In genomic region chr10:119079572-119080520, GRCh38 we compare ENCODE assay signal across 1 cellular context.
TF ChIP-seq lines count a peak whose summit lies in the region.

No MANE protein-coding gene starts in this region.

TF ChIP-seq in H1, 55 proteins besides CTCF, POLR2A, EP300 and RAD21:
- TF ChIP-seq SIX5 (IDR thresholded peaks at IDR 0.05; ENCODE audit: low read depth, low read length) = no peak
- TF ChIP-seq JUN (IDR thresholded peaks at IDR 0.05; ENCODE audit: low read depth, low read length) = no peak
- no peak for TF ChIP-seq RFX5 (IDR thresholded peaks at IDR 0.05; ENCODE audit: borderline replicate concordance, low read depth, low read length)
- no peak for TF ChIP-seq KDM5A (IDR thresholded peaks at IDR 0.05; ENCODE audit: low read length)
- no peak for TF ChIP-seq CREB1 (IDR thresholded peaks at IDR 0.05)
- TF ChIP-seq POLR2AphosphoS5 (IDR thresholded peaks at IDR 0.05; ENCODE audit: low read depth, low read length) = peak; percentile 47; the same call in 1 of the 2 replicates
- TF ChIP-seq BCL11A (IDR thresholded peaks at IDR 0.05; ENCODE audit: low read depth in 2 of 2, low read length in 2 of 2) = no peak
- peak; percentile 53; the same call in 1 of the 2 replicates for TF ChIP-seq TBP (IDR thresholded peaks at IDR 0.05; ENCODE audit: low read depth, low read length)
- TF ChIP-seq EZH2 (IDR thresholded peaks at IDR 0.05; ENCODE audit: low read depth, low read length, severe bottlenecking) = no peak
- no peak for TF ChIP-seq GTF2F1 (IDR thresholded peaks at IDR 0.05; ENCODE audit: borderline replicate concordance, low read depth, low read length)
- no peak for TF ChIP-seq SP2 (IDR thresholded peaks at IDR 0.05; ENCODE audit: low read length)
- peak in 1 of 2 experiments; percentile 34; a peak in 1 of 4 replicates for TF ChIP-seq SIN3A (conservative IDR thresholded peaks at IDR 0.05 in 1 of 2, IDR thresholded peaks at IDR 0.05 in 1 of 2; ENCODE audit: low read depth in 1 of 2, low read length in 2 of 2)
- TF ChIP-seq BRCA1 (IDR thresholded peaks at IDR 0.05; ENCODE audit: low read depth, low read length) = peak; percentile 28; the same call in 1 of the 2 replicates
- TF ChIP-seq YY1 (IDR thresholded peaks at IDR 0.05; ENCODE audit: low read depth, low read length) = peak; percentile 87
- TF ChIP-seq, protein P1, sequence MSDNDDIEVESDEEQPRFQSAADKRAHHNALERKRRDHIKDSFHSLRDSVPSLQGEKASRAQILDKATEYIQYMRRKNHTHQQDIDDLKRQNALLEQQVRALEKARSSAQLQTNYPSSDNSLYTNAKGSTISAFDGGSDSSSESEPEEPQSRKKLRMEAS (IDR thresholded peaks at IDR 0.05) = no peak
- TF ChIP-seq SP1 (IDR thresholded peaks at IDR 0.05; ENCODE audit: low read depth, low read length) = no peak
- no peak for TF ChIP-seq TEAD4 (IDR thresholded peaks at IDR 0.05; ENCODE audit: low read depth, low read length)
- no peak for TF ChIP-seq CBX8 (IDR thresholded peaks at IDR 0.05; ENCODE audit: borderline replicate concordance, low read depth, low read length)
- TF ChIP-seq HDAC6 (IDR thresholded peaks at IDR 0.05; ENCODE audit: low read depth, low read length) = no peak
- TF ChIP-seq KDM1A (IDR thresholded peaks at IDR 0.05; ENCODE audit: borderline replicate concordance, low read length) = no peak
- peak; percentile 51 for TF ChIP-seq CHD2 (IDR thresholded peaks at IDR 0.05; ENCODE audit: low read length)
- no peak for TF ChIP-seq KDM4A (IDR thresholded peaks at IDR 0.05; ENCODE audit: low read depth, low read length, severe bottlenecking)
- TF ChIP-seq JUND (IDR thresholded peaks at IDR 0.05; ENCODE audit: low read length) = no peak
- no peak for TF ChIP-seq SIRT6 (IDR thresholded peaks at IDR 0.05; ENCODE audit: low read length)
- TF ChIP-seq TAF7 (optimal IDR thresholded peaks at IDR 0.05; ENCODE audit: borderline replicate concordance, low read depth, low read length) = peak; percentile 18
- TF ChIP-seq CEBPB (IDR thresholded peaks at IDR 0.05; ENCODE audit: low read depth, low read length) = no peak
- no peak for TF ChIP-seq SRF (IDR thresholded peaks at IDR 0.05; ENCODE audit: low read depth, low read length)
- TF ChIP-seq, protein P2, sequence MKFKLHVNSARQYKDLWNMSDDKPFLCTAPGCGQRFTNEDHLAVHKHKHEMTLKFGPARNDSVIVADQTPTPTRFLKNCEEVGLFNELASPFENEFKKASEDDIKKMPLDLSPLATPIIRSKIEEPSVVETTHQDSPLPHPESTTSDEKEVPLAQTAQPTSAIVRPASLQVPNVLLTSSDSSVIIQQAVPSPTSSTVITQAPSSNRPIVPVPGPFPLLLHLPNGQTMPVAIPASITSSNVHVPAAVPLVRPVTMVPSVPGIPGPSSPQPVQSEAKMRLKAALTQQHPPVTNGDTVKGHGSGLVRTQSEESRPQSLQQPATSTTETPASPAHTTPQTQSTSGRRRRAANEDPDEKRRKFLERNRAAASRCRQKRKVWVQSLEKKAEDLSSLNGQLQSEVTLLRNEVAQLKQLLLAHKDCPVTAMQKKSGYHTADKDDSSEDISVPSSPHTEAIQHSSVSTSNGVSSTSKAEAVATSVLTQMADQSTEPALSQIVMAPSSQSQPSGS (IDR thresholded peaks at IDR 0.05; ENCODE audit: low read length) = no peak
- TF ChIP-seq EGR1 (IDR thresholded peaks at IDR 0.05; ENCODE audit: borderline replicate concordance, low read depth, low read length) = peak; percentile 45; the same call in 1 of the 2 replicates
- peak; percentile 53; the same call in 1 of the 2 replicates for TF ChIP-seq TAF1 (IDR thresholded peaks at IDR 0.05; ENCODE audit: low read depth, low read length)
- 0 out of 2 replicates have a peak, but pooled peaks have one; percentile 1 for TF ChIP-seq SP4 (IDR thresholded peaks at IDR 0.05; ENCODE audit: low read length)
- TF ChIP-seq CBX5 (IDR thresholded peaks at IDR 0.05; ENCODE audit: low read depth, low read length) = no peak
- TF ChIP-seq, protein P3, sequence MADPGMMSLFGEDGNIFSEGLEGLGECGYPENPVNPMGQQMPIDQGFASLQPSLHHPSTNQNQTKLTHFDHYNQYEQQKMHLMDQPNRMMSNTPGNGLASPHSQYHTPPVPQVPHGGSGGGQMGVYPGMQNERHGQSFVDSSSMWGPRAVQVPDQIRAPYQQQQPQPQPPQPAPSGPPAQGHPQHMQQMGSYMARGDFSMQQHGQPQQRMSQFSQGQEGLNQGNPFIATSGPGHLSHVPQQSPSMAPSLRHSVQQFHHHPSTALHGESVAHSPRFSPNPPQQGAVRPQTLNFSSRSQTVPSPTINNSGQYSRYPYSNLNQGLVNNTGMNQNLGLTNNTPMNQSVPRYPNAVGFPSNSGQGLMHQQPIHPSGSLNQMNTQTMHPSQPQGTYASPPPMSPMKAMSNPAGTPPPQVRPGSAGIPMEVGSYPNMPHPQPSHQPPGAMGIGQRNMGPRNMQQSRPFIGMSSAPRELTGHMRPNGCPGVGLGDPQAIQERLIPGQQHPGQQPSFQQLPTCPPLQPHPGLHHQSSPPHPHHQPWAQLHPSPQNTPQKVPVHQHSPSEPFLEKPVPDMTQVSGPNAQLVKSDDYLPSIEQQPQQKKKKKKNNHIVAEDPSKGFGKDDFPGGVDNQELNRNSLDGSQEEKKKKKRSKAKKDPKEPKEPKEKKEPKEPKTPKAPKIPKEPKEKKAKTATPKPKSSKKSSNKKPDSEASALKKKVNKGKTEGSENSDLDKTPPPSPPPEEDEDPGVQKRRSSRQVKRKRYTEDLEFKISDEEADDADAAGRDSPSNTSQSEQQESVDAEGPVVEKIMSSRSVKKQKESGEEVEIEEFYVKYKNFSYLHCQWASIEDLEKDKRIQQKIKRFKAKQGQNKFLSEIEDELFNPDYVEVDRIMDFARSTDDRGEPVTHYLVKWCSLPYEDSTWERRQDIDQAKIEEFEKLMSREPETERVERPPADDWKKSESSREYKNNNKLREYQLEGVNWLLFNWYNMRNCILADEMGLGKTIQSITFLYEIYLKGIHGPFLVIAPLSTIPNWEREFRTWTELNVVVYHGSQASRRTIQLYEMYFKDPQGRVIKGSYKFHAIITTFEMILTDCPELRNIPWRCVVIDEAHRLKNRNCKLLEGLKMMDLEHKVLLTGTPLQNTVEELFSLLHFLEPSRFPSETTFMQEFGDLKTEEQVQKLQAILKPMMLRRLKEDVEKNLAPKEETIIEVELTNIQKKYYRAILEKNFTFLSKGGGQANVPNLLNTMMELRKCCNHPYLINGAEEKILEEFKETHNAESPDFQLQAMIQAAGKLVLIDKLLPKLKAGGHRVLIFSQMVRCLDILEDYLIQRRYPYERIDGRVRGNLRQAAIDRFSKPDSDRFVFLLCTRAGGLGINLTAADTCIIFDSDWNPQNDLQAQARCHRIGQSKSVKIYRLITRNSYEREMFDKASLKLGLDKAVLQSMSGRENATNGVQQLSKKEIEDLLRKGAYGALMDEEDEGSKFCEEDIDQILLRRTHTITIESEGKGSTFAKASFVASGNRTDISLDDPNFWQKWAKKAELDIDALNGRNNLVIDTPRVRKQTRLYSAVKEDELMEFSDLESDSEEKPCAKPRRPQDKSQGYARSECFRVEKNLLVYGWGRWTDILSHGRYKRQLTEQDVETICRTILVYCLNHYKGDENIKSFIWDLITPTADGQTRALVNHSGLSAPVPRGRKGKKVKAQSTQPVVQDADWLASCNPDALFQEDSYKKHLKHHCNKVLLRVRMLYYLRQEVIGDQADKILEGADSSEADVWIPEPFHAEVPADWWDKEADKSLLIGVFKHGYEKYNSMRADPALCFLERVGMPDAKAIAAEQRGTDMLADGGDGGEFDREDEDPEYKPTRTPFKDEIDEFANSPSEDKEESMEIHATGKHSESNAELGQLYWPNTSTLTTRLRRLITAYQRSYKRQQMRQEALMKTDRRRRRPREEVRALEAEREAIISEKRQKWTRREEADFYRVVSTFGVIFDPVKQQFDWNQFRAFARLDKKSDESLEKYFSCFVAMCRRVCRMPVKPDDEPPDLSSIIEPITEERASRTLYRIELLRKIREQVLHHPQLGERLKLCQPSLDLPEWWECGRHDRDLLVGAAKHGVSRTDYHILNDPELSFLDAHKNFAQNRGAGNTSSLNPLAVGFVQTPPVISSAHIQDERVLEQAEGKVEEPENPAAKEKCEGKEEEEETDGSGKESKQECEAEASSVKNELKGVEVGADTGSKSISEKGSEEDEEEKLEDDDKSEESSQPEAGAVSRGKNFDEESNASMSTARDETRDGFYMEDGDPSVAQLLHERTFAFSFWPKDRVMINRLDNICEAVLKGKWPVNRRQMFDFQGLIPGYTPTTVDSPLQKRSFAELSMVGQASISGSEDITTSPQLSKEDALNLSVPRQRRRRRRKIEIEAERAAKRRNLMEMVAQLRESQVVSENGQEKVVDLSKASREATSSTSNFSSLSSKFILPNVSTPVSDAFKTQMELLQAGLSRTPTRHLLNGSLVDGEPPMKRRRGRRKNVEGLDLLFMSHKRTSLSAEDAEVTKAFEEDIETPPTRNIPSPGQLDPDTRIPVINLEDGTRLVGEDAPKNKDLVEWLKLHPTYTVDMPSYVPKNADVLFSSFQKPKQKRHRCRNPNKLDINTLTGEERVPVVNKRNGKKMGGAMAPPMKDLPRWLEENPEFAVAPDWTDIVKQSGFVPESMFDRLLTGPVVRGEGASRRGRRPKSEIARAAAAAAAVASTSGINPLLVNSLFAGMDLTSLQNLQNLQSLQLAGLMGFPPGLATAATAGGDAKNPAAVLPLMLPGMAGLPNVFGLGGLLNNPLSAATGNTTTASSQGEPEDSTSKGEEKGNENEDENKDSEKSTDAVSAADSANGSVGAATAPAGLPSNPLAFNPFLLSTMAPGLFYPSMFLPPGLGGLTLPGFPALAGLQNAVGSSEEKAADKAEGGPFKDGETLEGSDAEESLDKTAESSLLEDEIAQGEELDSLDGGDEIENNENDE (IDR thresholded peaks at IDR 0.05; ENCODE audit: insufficient replicate concordance, low read length) = no peak
- TF ChIP-seq RBBP5 (IDR thresholded peaks at IDR 0.05; ENCODE audit: borderline replicate concordance, low read depth, low read length) = no peak
- 0 out of 2 replicates have a peak, but pooled peaks have one; percentile 61 for TF ChIP-seq PHF8 (conservative IDR thresholded peaks at IDR 0.05; ENCODE audit: low read depth, low read length)
- TF ChIP-seq SUZ12 (IDR thresholded peaks at IDR 0.05; ENCODE audit: low read length) = no peak
- no peak for TF ChIP-seq USF2 (IDR thresholded peaks at IDR 0.05; ENCODE audit: low read length)
- TF ChIP-seq CTBP2 (IDR thresholded peaks at IDR 0.05; ENCODE audit: borderline replicate concordance, insufficient read depth, insufficient read length, low read length) = no peak
- TF ChIP-seq RXRA (IDR thresholded peaks at IDR 0.05; ENCODE audit: insufficient read depth, low read depth, low read length) = no peak
- TF ChIP-seq ATF3 (IDR thresholded peaks at IDR 0.05; ENCODE audit: insufficient read depth, low read depth, low read length) = no peak
